In the genomic region with DNA sequence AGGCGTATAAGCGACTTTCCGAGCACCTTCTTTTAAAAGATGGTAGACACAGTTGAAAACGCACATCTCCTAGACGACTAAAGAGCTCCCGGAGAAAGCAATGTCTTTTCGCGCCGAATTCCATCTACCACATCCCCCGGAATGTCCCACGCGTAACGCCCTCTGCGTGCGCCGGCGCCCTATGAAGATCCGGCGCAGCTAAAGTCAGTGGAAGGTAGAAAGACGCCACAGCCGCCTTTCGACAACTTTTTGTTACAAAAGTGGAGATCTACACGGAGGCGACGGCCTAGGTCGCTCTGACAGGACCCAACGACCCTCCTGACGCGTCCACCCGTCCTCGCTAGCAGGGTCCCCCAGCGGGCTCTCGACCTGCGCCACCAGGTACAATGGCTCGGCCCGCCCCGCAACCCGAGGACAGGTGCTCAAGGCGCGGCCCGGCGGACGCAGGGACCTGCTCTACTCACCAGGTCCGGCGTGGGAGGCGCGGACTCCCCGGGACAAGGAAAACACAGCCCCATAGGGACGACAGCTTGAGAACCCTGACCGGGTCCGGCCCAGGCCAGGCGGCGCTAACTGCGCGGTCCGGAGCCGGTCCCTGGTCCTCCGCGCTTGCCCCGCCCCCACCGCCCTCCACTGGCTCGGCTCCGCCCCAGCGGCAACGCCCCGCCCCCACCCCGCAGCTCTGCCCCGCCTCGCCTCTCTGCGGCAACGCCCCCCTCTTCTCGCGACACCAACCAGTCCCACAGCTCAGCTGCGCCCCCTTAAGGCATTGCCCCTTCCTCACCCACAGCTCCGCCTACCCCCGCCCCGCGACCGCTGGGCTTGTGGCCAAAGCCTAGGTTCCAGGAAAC, we compare ENCODE assay signal across 8 cellular contexts. TPM values are rescaled to one million over a fixed set of nuclear protein-coding genes. Genes with fewer than 3 reads are reported as not detected.
DNase-seq lines count a peak whose midpoint lies in the region; ATAC-seq, FAIRE-seq and TF ChIP-seq lines count a peak whose summit lies in the region.

A gene with protein sequence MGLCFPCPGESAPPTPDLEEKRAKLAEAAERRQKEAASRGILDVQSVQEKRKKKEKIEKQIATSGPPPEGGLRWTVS (minus strand): TSS at position 571 of the 851 bp plus-strand sequence. CDS start 53 bp downstream, at position 518.

- H3K9me3 ChIP-seq in T-helper 17 cell (ENCODE audit: control insufficient read depth, low read length, poor library complexity, severe bottlenecking) (no peaks in the 10 kb centered on the region), prostate gland (no peaks in the 10 kb centered on the region)

- no peaks in the 10 kb centered on the region for H3K27me3 Mint-ChIP-seq in T-helper 17 cell

- DNase-seq in GM12892 (ENCODE audit: insufficient read length) (peak; percentile 52), NCI-H1436 treated with DMSO at 0.1 percent for 48 hours (lab: John Stamatoyannopoulos, UW) (peak; percentile 69), T-helper 17 cell (peak; percentile 88 to 93 (median 90)), left ventricle myocardium superior (peak; percentile 96), prostate gland (ENCODE audit: low spot score) (peak; percentile 96)

- TF ChIP-seq POLR2A in GM12892 (IDR thresholded peaks at IDR 0.05; ENCODE audit: low read depth, low read length) (peak; percentile 84), prostate gland (IDR thresholded peaks at IDR 0.05) (peak; percentile 77)

- H3K4me1 Mint-ChIP-seq in T-helper 17 cell: peaks cover 7% of the 10 kb centered on the region

- H3K27ac Mint-ChIP-seq in T-helper 17 cell: peak within 1 kb of the TSS; percentile 81

- intact Hi-C loops in left ventricle myocardium superior (cut with micrococcal nuclease): no loop called here
- intact Hi-C loops in prostate gland (cut with DNase I): no loop called here

- H3K4me3 ChIP-seq in prostate gland (peak within 1 kb of the TSS; percentile 81 to 88), urinary bladder (ENCODE audit: low read depth, low read length) (peak within 1 kb of the TSS; percentile 75)

- peak within 1 kb of the TSS; percentile 93 for H3K4me3 Mint-ChIP-seq in T-helper 17 cell

- H3K36me3 ChIP-seq in prostate gland: no peaks in the 10 kb centered on the region
- no peaks in the 10 kb centered on the region for H3K36me3 ChIP-seq in urinary bladder (ENCODE audit: insufficient read depth)

- H3K4me1 ChIP-seq in prostate gland (replicated peaks): no peaks in the 10 kb centered on the region
- peaks cover 2% of the 10 kb centered on the region for H3K4me1 ChIP-seq in urinary bladder (ENCODE audit: insufficient read depth)

- H3K27me3 ChIP-seq in prostate gland (replicated peaks; ENCODE audit: insufficient read depth): no peaks in the 10 kb centered on the region

- WGBS in prostate gland: under 1% methylated on average over 71 of the region's 79 CpGs
- WGBS in urinary bladder: under 1% methylated on average over 78 of the region's 79 CpGs

- ATAC-seq in HG02763 (IDR thresholded peaks at IDR 0.05; ENCODE audit: unreplicated experiment) (peak; percentile 94), T-helper 17 cell (peak; percentile 95), left ventricle myocardium superior (peak; percentile 100)

- peak within 1 kb of the TSS; percentile 73 for H3K27ac ChIP-seq in angular gyrus (ENCODE audit: low read depth, low read length)
- H3K27ac ChIP-seq in prostate gland: peak within 1 kb of the TSS; percentile 91 to 93
- peak within 1 kb of the TSS; percentile 86 for H3K27ac ChIP-seq in urinary bladder (ENCODE audit: low read depth)

- H3K36me3 Mint-ChIP-seq in T-helper 17 cell (ENCODE audit: low read depth): no peaks in the 10 kb centered on the region

- peak; percentile 98 for FAIRE-seq in GM12892 (lab: Jason Lieb, UNC)

- TF ChIP-seq CTCF in prostate gland (IDR thresholded peaks at IDR 0.05): peak; percentile 28 to 74 (median 69)

RNA-seq across cellular contexts. Expression of the gene that starts here (rescaled TPM):
- polyA plus RNA-seq in GM12892 (2012; ENCODE audit: missing spikeins): 51.4 TPM
- 10 to 100 TPM; 47.6 to 48.2 TPM for total RNA-seq in T-helper 17 cell
- total RNA-seq in left ventricle myocardium superior: 34.0 TPM
- 10 to 100 TPM; 13.6 to 23.5 TPM for total RNA-seq in prostate gland
- total RNA-seq in urinary bladder: 15.1 TPM
- 6.5 TPM for polyA plus RNA-seq in urinary bladder

Comparison
In these comparisons a context has a peak if more than half of its experiments do, and no peak if none do; other contexts are left out.
1. Peak in every context shown above with its lines: DNase-seq, ATAC-seq, H3K4me3 ChIP-seq and H3K27ac ChIP-seq.